1 cellular context compared by ENCODE assay signal in genomic region chr2:217886720-217887309, GRCh38.
A peak's percentile ranks its signal among the peaks of the same experiment; 100 is the strongest.
TF ChIP-seq lines count a peak whose summit lies in the region.

No MANE protein-coding gene starts in this region.

TF ChIP-seq in HepG2, 621 proteins besides CTCF, POLR2A, EP300 and RAD21 (continued from another document and continues in another):
- no peak for TF ChIP-seq HBP1 (CRISPR knock-in tag; IDR thresholded peaks at IDR 0.05; ENCODE audit: low read depth)
- TF ChIP-seq, protein P1, sequence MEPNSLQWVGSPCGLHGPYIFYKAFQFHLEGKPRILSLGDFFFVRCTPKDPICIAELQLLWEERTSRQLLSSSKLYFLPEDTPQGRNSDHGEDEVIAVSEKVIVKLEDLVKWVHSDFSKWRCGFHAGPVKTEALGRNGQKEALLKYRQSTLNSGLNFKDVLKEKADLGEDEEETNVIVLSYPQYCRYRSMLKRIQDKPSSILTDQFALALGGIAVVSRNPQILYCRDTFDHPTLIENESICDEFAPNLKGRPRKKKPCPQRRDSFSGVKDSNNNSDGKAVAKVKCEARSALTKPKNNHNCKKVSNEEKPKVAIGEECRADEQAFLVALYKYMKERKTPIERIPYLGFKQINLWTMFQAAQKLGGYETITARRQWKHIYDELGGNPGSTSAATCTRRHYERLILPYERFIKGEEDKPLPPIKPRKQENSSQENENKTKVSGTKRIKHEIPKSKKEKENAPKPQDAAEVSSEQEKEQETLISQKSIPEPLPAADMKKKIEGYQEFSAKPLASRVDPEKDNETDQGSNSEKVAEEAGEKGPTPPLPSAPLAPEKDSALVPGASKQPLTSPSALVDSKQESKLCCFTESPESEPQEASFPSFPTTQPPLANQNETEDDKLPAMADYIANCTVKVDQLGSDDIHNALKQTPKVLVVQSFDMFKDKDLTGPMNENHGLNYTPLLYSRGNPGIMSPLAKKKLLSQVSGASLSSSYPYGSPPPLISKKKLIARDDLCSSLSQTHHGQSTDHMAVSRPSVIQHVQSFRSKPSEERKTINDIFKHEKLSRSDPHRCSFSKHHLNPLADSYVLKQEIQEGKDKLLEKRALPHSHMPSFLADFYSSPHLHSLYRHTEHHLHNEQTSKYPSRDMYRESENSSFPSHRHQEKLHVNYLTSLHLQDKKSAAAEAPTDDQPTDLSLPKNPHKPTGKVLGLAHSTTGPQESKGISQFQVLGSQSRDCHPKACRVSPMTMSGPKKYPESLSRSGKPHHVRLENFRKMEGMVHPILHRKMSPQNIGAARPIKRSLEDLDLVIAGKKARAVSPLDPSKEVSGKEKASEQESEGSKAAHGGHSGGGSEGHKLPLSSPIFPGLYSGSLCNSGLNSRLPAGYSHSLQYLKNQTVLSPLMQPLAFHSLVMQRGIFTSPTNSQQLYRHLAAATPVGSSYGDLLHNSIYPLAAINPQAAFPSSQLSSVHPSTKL (CRISPR knock-in tag; IDR thresholded peaks at IDR 0.05) = no peak; the same call in 1 of the 2 replicates
- 0 out of 2 replicates have a peak, but pooled peaks have one; percentile 48 for TF ChIP-seq ERF (CRISPR knock-in tag; IDR thresholded peaks at IDR 0.05)
- TF ChIP-seq RBM39 (IDR thresholded peaks at IDR 0.05; ENCODE audit: low read depth, low read length, poor library complexity, severe bottlenecking) = no peak
- 0 out of 2 replicates have a peak, but pooled peaks have one; percentile 56 for TF ChIP-seq FOXC1 (CRISPR knock-in tag; IDR thresholded peaks at IDR 0.05; ENCODE audit: borderline replicate concordance)
- no peak for TF ChIP-seq REST (IDR thresholded peaks at IDR 0.05; ENCODE audit: borderline replicate concordance in 1 of 2, low read depth in 1 of 2, low read length in 2 of 2)
- 0 out of 2 replicates have a peak, but pooled peaks have one; percentile 18 for TF ChIP-seq FOSL2 (CRISPR knock-in tag; IDR thresholded peaks at IDR 0.05)
- peak; percentile 83 for TF ChIP-seq XRCC5 (optimal IDR thresholded peaks at IDR 0.05; ENCODE audit: low read length)
- TF ChIP-seq ZNF232 (CRISPR knock-in tag; IDR thresholded peaks at IDR 0.05; ENCODE audit: borderline replicate concordance) = no peak
- TF ChIP-seq PPARG (CRISPR knock-in tag; conservative IDR thresholded peaks at IDR 0.05) = no peak
- TF ChIP-seq ZFP36 (IDR thresholded peaks at IDR 0.05; ENCODE audit: borderline replicate concordance, low read depth, low read length, partially characterized antibody) = no peak
- TF ChIP-seq, protein P2, sequence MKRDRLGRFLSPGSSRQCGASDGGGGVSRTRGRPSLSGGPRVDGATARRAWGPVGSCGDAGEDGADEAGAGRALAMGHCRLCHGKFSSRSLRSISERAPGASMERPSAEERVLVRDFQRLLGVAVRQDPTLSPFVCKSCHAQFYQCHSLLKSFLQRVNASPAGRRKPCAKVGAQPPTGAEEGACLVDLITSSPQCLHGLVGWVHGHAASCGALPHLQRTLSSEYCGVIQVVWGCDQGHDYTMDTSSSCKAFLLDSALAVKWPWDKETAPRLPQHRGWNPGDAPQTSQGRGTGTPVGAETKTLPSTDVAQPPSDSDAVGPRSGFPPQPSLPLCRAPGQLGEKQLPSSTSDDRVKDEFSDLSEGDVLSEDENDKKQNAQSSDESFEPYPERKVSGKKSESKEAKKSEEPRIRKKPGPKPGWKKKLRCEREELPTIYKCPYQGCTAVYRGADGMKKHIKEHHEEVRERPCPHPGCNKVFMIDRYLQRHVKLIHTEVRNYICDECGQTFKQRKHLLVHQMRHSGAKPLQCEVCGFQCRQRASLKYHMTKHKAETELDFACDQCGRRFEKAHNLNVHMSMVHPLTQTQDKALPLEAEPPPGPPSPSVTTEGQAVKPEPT (CRISPR knock-in tag; IDR thresholded peaks at IDR 0.05; ENCODE audit: low read depth) = no peak
- TF ChIP-seq SOX13 (IDR thresholded peaks at IDR 0.05) = no peak
- TF ChIP-seq SOX13 (CRISPR knock-in tag; conservative IDR thresholded peaks at IDR 0.05 in 1 of 2, IDR thresholded peaks at IDR 0.05 in 1 of 2) = no peak
- peak; percentile 13; the same call in 1 of the 2 replicates for TF ChIP-seq SP4 (CRISPR knock-in tag; IDR thresholded peaks at IDR 0.05)
- TF ChIP-seq, protein P3, sequence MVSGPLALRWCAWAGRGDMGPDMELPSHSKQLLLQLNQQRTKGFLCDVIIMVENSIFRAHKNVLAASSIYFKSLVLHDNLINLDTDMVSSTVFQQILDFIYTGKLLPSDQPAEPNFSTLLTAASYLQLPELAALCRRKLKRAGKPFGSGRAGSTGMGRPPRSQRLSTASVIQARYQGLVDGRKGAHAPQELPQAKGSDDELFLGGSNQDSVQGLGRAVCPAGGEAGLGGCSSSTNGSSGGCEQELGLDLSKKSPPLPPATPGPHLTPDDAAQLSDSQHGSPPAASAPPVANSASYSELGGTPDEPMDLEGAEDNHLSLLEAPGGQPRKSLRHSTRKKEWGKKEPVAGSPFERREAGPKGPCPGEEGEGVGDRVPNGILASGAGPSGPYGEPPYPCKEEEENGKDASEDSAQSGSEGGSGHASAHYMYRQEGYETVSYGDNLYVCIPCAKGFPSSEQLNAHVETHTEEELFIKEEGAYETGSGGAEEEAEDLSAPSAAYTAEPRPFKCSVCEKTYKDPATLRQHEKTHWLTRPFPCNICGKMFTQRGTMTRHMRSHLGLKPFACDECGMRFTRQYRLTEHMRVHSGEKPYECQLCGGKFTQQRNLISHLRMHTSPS (CRISPR knock-in tag; IDR thresholded peaks at IDR 0.05; ENCODE audit: low read depth) = no peak
- TF ChIP-seq ZNF713 (CRISPR knock-in tag; IDR thresholded peaks at IDR 0.05) = no peak
- no peak for TF ChIP-seq MYNN (CRISPR knock-in tag; IDR thresholded peaks at IDR 0.05; ENCODE audit: low read depth)
- TF ChIP-seq SMC3 (IDR thresholded peaks at IDR 0.05; ENCODE audit: low read length) = peak; percentile 92
- TF ChIP-seq, protein P4, sequence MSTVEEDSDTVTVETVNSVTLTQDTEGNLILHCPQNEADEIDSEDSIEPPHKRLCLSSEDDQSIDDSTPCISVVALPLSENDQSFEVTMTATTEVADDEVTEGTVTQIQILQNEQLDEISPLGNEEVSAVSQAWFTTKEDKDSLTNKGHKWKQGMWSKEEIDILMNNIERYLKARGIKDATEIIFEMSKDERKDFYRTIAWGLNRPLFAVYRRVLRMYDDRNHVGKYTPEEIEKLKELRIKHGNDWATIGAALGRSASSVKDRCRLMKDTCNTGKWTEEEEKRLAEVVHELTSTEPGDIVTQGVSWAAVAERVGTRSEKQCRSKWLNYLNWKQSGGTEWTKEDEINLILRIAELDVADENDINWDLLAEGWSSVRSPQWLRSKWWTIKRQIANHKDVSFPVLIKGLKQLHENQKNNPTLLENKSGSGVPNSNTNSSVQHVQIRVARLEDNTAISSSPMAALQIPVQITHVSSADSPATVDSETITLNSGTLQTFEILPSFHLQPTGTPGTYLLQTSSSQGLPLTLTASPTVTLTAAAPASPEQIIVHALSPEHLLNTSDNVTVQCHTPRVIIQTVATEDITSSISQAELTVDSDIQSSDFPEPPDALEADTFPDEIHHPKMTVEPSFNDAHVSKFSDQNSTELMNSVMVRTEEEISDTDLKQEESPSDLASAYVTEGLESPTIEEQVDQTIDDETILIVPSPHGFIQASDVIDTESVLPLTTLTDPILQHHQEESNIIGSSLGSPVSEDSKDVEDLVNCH (CRISPR knock-in tag; IDR thresholded peaks at IDR 0.05) = no peak
- TF ChIP-seq ZNF101 (CRISPR knock-in tag; IDR thresholded peaks at IDR 0.05; ENCODE audit: borderline replicate concordance, low read depth) = no peak
- TF ChIP-seq YEATS2 (CRISPR knock-in tag; IDR thresholded peaks at IDR 0.05; ENCODE audit: borderline replicate concordance) = 0 out of 2 replicates have a peak, but pooled peaks have one; percentile 31
- TF ChIP-seq ZNF207 (IDR thresholded peaks at IDR 0.05; ENCODE audit: borderline replicate concordance) = no peak
- TF ChIP-seq RBFOX2 (IDR thresholded peaks at IDR 0.05; ENCODE audit: low read depth, low read length) = 0 out of 2 replicates have a peak, but pooled peaks have one; percentile 40
- TF ChIP-seq FOXA1 (IDR thresholded peaks at IDR 0.05) = no peak
- TF ChIP-seq FOXA1 (CRISPR knock-in tag; IDR thresholded peaks at IDR 0.05) = 0 out of 2 replicates have a peak, but pooled peaks have one; percentile 32
- peak; percentile 81 for TF ChIP-seq STAG1 (CRISPR knock-in tag; IDR thresholded peaks at IDR 0.05)
- peak; percentile 48; the same call in 1 of the 2 replicates for TF ChIP-seq ZNF788 (CRISPR knock-in tag; IDR thresholded peaks at IDR 0.05; ENCODE audit: borderline replicate concordance)
- no peak for TF ChIP-seq MAZ (IDR thresholded peaks at IDR 0.05; ENCODE audit: borderline replicate concordance, low read depth, low read length)
- 0 out of 2 replicates have a peak, but pooled peaks have one; percentile 38 for TF ChIP-seq MAZ (CRISPR knock-in tag; IDR thresholded peaks at IDR 0.05; ENCODE audit: low read depth)
- TF ChIP-seq, protein P5, sequence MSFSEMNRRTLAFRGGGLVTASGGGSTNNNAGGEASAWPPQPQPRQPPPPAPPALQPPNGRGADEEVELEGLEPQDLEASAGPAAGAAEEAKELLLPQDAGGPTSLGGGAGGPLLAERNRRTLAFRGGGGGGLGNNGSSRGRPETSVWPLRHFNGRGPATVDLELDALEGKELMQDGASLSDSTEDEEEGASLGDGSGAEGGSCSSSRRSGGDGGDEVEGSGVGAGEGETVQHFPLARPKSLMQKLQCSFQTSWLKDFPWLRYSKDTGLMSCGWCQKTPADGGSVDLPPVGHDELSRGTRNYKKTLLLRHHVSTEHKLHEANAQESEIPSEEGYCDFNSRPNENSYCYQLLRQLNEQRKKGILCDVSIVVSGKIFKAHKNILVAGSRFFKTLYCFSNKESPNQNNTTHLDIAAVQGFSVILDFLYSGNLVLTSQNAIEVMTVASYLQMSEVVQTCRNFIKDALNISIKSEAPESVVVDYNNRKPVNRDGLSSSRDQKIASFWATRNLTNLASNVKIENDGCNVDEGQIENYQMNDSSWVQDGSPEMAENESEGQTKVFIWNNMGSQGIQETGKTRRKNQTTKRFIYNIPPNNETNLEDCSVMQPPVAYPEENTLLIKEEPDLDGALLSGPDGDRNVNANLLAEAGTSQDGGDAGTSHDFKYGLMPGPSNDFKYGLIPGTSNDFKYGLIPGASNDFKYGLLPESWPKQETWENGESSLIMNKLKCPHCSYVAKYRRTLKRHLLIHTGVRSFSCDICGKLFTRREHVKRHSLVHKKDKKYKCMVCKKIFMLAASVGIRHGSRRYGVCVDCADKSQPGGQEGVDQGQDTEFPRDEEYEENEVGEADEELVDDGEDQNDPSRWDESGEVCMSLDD (CRISPR knock-in tag; IDR thresholded peaks at IDR 0.05; ENCODE audit: borderline replicate concordance) = no peak
- TF ChIP-seq FOXA3 (CRISPR knock-in tag; IDR thresholded peaks at IDR 0.05) = 0 out of 2 replicates have a peak, but pooled peaks have one; percentile 31
- TF ChIP-seq KDM2A (CRISPR knock-in tag; IDR thresholded peaks at IDR 0.05; ENCODE audit: borderline replicate concordance, low read depth) = peak; percentile 48; the same call in 1 of the 2 replicates
- TF ChIP-seq, protein P6, sequence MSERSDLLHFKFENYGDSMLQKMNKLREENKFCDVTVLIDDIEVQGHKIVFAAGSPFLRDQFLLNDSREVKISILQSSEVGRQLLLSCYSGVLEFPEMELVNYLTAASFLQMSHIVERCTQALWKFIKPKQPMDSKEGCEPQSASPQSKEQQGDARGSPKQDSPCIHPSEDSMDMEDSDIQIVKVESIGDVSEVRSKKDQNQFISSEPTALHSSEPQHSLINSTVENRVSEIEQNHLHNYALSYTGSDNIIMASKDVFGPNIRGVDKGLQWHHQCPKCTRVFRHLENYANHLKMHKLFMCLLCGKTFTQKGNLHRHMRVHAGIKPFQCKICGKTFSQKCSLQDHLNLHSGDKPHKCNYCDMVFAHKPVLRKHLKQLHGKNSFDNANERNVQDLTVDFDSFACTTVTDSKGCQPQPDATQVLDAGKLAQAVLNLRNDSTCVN (CRISPR knock-in tag; IDR thresholded peaks at IDR 0.05; ENCODE audit: borderline replicate concordance) = peak; percentile 26; the same call in 1 of the 2 replicates
- no peak for TF ChIP-seq ZBTB8A (CRISPR knock-in tag; IDR thresholded peaks at IDR 0.05; ENCODE audit: borderline replicate concordance, low read depth)
